Comparison of ENCODE assay signal across 11 cellular contexts in the genomic region with DNA sequence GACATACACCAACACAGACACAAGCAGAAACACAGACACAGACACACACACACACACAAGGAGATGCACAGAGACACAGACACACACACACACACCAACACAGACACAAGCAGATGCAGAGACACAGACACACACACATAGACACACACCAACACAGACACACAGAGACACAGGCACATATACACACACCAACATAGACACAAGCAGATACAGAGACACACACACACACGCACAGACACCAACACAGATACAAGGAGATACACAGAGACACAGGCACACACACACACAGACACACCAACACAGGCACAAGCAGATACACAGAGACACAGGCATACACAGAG.
A peak's percentile ranks its signal among the peaks of the same experiment; 100 is the strongest.
DNase-seq lines count a peak whose midpoint lies in the region; ATAC-seq and TF ChIP-seq lines count a peak whose summit lies in the region.
"Had no signal": no experiment of that assay in that cellular context is flagged by ENCODE, and none has a peak within 500 bp of the region (broad histone marks: within the 10 kb centered on the region; RNA-seq: fewer than 3 reads in every experiment).

No MANE protein-coding gene starts in this region.

- peaks cover 3% of the 10 kb centered on the region for H3K27me3 Mint-ChIP-seq in endothelial cell (ENCODE audit: unreplicated experiment)

- H3K79me2 ChIP-seq in mammary epithelial cell (ENCODE audit: insufficient read depth, low read length) (no peaks in the 10 kb centered on the region), mesendoderm (ENCODE audit: control insufficient read depth, insufficient read depth, low read length) (no peaks in the 10 kb centered on the region)

- H3K23ac ChIP-seq in mesendoderm (ENCODE audit: low read length), result peak overlapping the region; percentile 72

- no peaks in the 10 kb centered on the region for H3K36me3 ChIP-seq in mammary epithelial cell (ENCODE audit: insufficient read depth, low read length)
- no peaks in the 10 kb centered on the region for H3K36me3 ChIP-seq in breast epithelium
- no peaks in the 10 kb centered on the region for H3K36me3 ChIP-seq in adipocyte (ENCODE audit: control insufficient read depth, insufficient read depth, low read length, severe bottlenecking)
- H3K36me3 ChIP-seq in mesendoderm (ENCODE audit: control insufficient read depth, insufficient read depth, low read length), result no peaks in the 10 kb centered on the region
- H3K36me3 ChIP-seq in transverse colon, result no peaks in the 10 kb centered on the region

- H3K4me1 ChIP-seq in mammary epithelial cell (ENCODE audit: insufficient read depth, low read length) (peaks cover 22% of the 10 kb centered on the region), breast epithelium (peaks cover 0 to 13% of the 10 kb centered on the region in 2 donors), adipocyte (ENCODE audit: control insufficient read depth, insufficient read depth, low read length) (peaks cover 20% of the 10 kb centered on the region), mesendoderm (ENCODE audit: control insufficient read depth, low read depth, low read length) (peaks cover 5% of the 10 kb centered on the region), transverse colon (peaks cover 0 to 31% (median 10%) of the 10 kb centered on the region in 4 donors)

- no peak for ATAC-seq in GM19463 (IDR thresholded peaks at IDR 0.05; ENCODE audit: unreplicated experiment)

- peaks cover 6% of the 10 kb centered on the region for H3K36me3 Mint-ChIP-seq in endothelial cell (ENCODE audit: low read depth, unreplicated experiment)
- H3K36me3 Mint-ChIP-seq: natural killer cell had no signal

- no peaks in the 10 kb centered on the region for H4K20me1 ChIP-seq in mammary epithelial cell (ENCODE audit: insufficient read depth, low read length)

- H3K4me2 ChIP-seq in mammary epithelial cell (ENCODE audit: insufficient read depth, low read depth, low read length), result peak overlapping the region; percentile 88
- H3K4me2 ChIP-seq in mesendoderm (ENCODE audit: low read length), result no peak overlapping the region

- CTCF ChIA-PET in mammary epithelial cell (lab: Charles Lee; ENCODE audit: low non-redundant PET), result no interaction called here

- H3K27me3 ChIP-seq in mammary epithelial cell (ENCODE audit: insufficient read depth, low read length), result no peaks in the 10 kb centered on the region
- no peaks in the 10 kb centered on the region for H3K27me3 ChIP-seq in breast epithelium
- H3K27me3 ChIP-seq in adipocyte (replicated peaks; ENCODE audit: control insufficient read depth, insufficient read depth, low read length), result no peaks in the 10 kb centered on the region
- H3K27me3 ChIP-seq in mesendoderm (ENCODE audit: insufficient read depth, low read length, poor library complexity), result no peaks in the 10 kb centered on the region
- no peaks in the 10 kb centered on the region for H3K27me3 ChIP-seq in transverse colon

- no peak overlapping the region for H2BK15ac ChIP-seq in mesendoderm (replicated peaks; ENCODE audit: low read depth)

- dilution Hi-C loops in mammary epithelial cell (cut with HindIII; ENCODE audit: low sequenced_read_pairs), result no loop called here

- H3K4ac ChIP-seq in mesendoderm (ENCODE audit: low read depth, low read length), result no peak overlapping the region

- peaks cover 24% of the 10 kb centered on the region for H3K4me1 Mint-ChIP-seq in endothelial cell (ENCODE audit: unreplicated experiment)

- H2AFZ ChIP-seq in mammary epithelial cell (ENCODE audit: low read depth, low read length), result peak overlapping the region; percentile 88

- no peak overlapping the region for H3K18ac ChIP-seq in mesendoderm (ENCODE audit: low read length)

- H2AK5ac ChIP-seq in mesendoderm (ENCODE audit: low read length), result no peak overlapping the region

- H3K9me3 ChIP-seq in mammary epithelial cell (replicated peaks; ENCODE audit: insufficient read depth, low read length) (no peaks in the 10 kb centered on the region), breast epithelium (no peaks in the 10 kb centered on the region), adipocyte (ENCODE audit: control insufficient read depth, low read length) (no peaks in the 10 kb centered on the region), transverse colon (no peaks in the 10 kb centered on the region)

- peaks cover 4% of the 10 kb centered on the region for H3K9me3 Mint-ChIP-seq in endothelial cell (ENCODE audit: unreplicated experiment)
- H3K9me3 Mint-ChIP-seq: natural killer cell had no signal

- no peak overlapping the region for H3K4me3 ChIP-seq in mammary epithelial cell (replicated peaks in 1 of 3; ENCODE audit: insufficient read depth in 1 of 3, low read depth in 2 of 3, low read length in 3 of 3)
- no peak overlapping the region for H3K4me3 ChIP-seq in breast epithelium
- H3K4me3 ChIP-seq in adipocyte (ENCODE audit: low read length), result peak overlapping the region; percentile 60
- no peak overlapping the region for H3K4me3 ChIP-seq in mesendoderm (ENCODE audit: low read length)
- no peak overlapping the region for H3K4me3 ChIP-seq in transverse colon

- H4K5ac ChIP-seq in mesendoderm (ENCODE audit: low read length), result no peak overlapping the region

- intact Hi-C loops in mammary epithelial cell (cut with micrococcal nuclease), result no loop called here
- intact Hi-C loops in breast epithelium (cut with DNase I; ENCODE audit: low total_unique reads), result no loop called here
- intact Hi-C loops in transverse colon (cut with DNase I; ENCODE audit: low total_unique reads), result no loop called here

- peak overlapping the region; percentile 24 for H3K9ac ChIP-seq in mammary epithelial cell (ENCODE audit: insufficient read depth, low read length)
- H3K9ac ChIP-seq in adipocyte (ENCODE audit: low read length), result peak overlapping the region; percentile 82
- H3K9ac ChIP-seq in mesendoderm (ENCODE audit: low read length), result no peak overlapping the region

- DNase-seq in mammary epithelial cell (no peak), breast epithelium (ENCODE audit: low spot score in 2 of 2) (no peak), adipocyte (ENCODE audit: low read depth) (no peak), mesendoderm (no peak), transverse colon (no peak), endothelial cell (ENCODE audit: low spot score) (no peak)
- DNase-seq in activated effector memory CD4-positive, alpha-beta T cell treated with anti-CD3 and anti-CD28 coated beads, Interleukin-2, amount 50 U/mL, for 16 hours, result no peak
- DNase-seq: activated CD4-positive, CD25-positive, alpha-beta regulatory T cell; activated T-cell treated with anti-CD3 and anti-CD28 coated beads for 4 hours; natural killer cell had no signal

- in situ Hi-C loops in mammary epithelial cell (cut with MboI; ENCODE audit: low sequenced_read_pairs in 2 of 2), result no loop called here
- in situ Hi-C loops in transverse colon (cut with MboI; ENCODE audit: low pct_ligation_motif_present in 1 of 4, low pct_unique_long_range_greater_than_20kb in 1 of 4, low sequenced_read_pairs in 3 of 4), result no loop called here

- BruUV-seq in mammary epithelial cell (replicated peaks; lab: Mats Ljungman, UMichigan), result no TSS peak

- H3K27ac Mint-ChIP-seq in endothelial cell (ENCODE audit: unreplicated experiment), result no peak overlapping the region
- H3K27ac Mint-ChIP-seq: natural killer cell had no signal

- TF ChIP-seq CTCF in mammary epithelial cell (conservative IDR thresholded peaks at IDR 0.05 in 1 of 2, IDR thresholded peaks at IDR 0.05 in 1 of 2; ENCODE audit: extremely low read depth in 1 of 2, insufficient read depth in 1 of 2, low read depth in 1 of 2, low read length in 2 of 2), result no peak
- TF ChIP-seq CTCF in breast epithelium (IDR thresholded peaks at IDR 0.05), result no peak
- no peak for TF ChIP-seq CTCF in transverse colon (IDR thresholded peaks at IDR 0.05)
- TF ChIP-seq CTCF in endothelial cell (IDR thresholded peaks at IDR 0.05; ENCODE audit: unreplicated experiment), result no peak

- H2BK5ac ChIP-seq in mesendoderm (ENCODE audit: low read length), result peak overlapping the region; percentile 29

- no peak overlapping the region for H4K8ac ChIP-seq in mesendoderm (ENCODE audit: low read depth, low read length)

- peak overlapping the region; percentile 85 for H3K27ac ChIP-seq in mammary epithelial cell (ENCODE audit: insufficient read depth, low read depth, low read length)
- H3K27ac ChIP-seq in breast epithelium, result peak overlapping the region in 1 of 2 donors; percentile 60
- no peak overlapping the region for H3K27ac ChIP-seq in mesendoderm (ENCODE audit: low read depth, low read length)
- peak overlapping the region in 3 of 4 donors; percentile 35 to 62 (median 52) for H3K27ac ChIP-seq in transverse colon

- no peak for TF ChIP-seq EP300 in transverse colon (IDR thresholded peaks at IDR 0.05; ENCODE audit: low read depth)

- peak overlapping the region; percentile 1 for H3K56ac ChIP-seq in mesendoderm (ENCODE audit: low read length)

- WGBS in mammary epithelial cell (ENCODE audit: low coverage, missing lambda C conversion rate), result 88% methylated on average over 1 of the region's 1 CpG
- WGBS in mesendoderm (ENCODE audit: extremely low coverage, insufficient coverage, low lambda C conversion rate), result no CpG with 5 or more reads among the region's 1 CpG
- 81% methylated on average over 1 of the region's 1 CpG; no CpG with 5 or more reads in 1 of the 2 donors for WGBS in transverse colon (ENCODE audit: low coverage in 1 of 2), 2 donors

- TF ChIP-seq POLR2A in breast epithelium (IDR thresholded peaks at IDR 0.05), result no peak
- TF ChIP-seq POLR2A in transverse colon (IDR thresholded peaks at IDR 0.05), result no peak

- H2BK120ac ChIP-seq in mesendoderm (ENCODE audit: low read depth, low read length), result no peak overlapping the region

- no peak overlapping the region for H3K4me3 Mint-ChIP-seq in endothelial cell (ENCODE audit: unreplicated experiment)
- H3K4me3 Mint-ChIP-seq: natural killer cell had no signal

- no peaks in the 10 kb centered on the region for H3K79me1 ChIP-seq in mesendoderm (ENCODE audit: low read length)
